In genomic region chr10:30111340-30111980, GRCh38 we compare ENCODE assay signal across 21 cellular contexts. TPM values are rescaled to one million over a fixed set of nuclear protein-coding genes. Genes with fewer than 3 reads are reported as not detected.
A peak's percentile ranks its signal among the peaks of the same experiment; 100 is the strongest.
DNase-seq lines count a peak whose midpoint lies in the region; ATAC-seq, FAIRE-seq and TF ChIP-seq lines count a peak whose summit lies in the region.
"Had no signal": no experiment of that assay in that cellular context is flagged by ENCODE, and none has a peak within 500 bp of the region (broad histone marks: within the 10 kb centered on the region; RNA-seq: fewer than 3 reads in every experiment).

No MANE protein-coding gene starts in this region.

- H3K36me3 ChIP-seq in A673 (ENCODE audit: insufficient read depth, low read length, poor library complexity, severe bottlenecking), result no peaks in the 10 kb centered on the region
- no peaks in the 10 kb centered on the region for H3K36me3 ChIP-seq in astrocyte (ENCODE audit: insufficient read depth, low read length)
- H3K36me3 ChIP-seq: neutrophil had no signal

- H3K9me3 ChIP-seq in A673 (ENCODE audit: low read depth, low read length, poor library complexity, severe bottlenecking) (no peaks in the 10 kb centered on the region), astrocyte (ENCODE audit: insufficient read depth, low read depth, low read length) (peaks cover 3% of the 10 kb centered on the region)
- H3K9me3 ChIP-seq: neutrophil had no signal

- CTCF ChIA-PET in A673 (lab: Charles Lee), result no interaction called here

- peak; percentile 73 for DNase-seq in A673 (ENCODE audit: low spot score)
- DNase-seq in HFFc6, result peak; percentile 72
- DNase-seq in astrocyte (ENCODE audit: low read depth), result peak; percentile 82
- DNase-seq in hepatic stellate cell (ENCODE audit: low spot score), result peak; percentile 62
- DNase-seq in SHP77 (lab: John Stamatoyannopoulos, UW), result no peak
- DNase-seq: activated CD4-positive, CD25-positive, alpha-beta regulatory T cell treated with anti-CD3 and anti-CD28 coated beads, Interleukin-2, amount 50 U/mL, for 72 hours; activated CD8-positive, alpha-beta memory T cell treated with anti-CD3 and anti-CD28 coated beads, Interleukin-2, amount 50 U/mL, for 4 hours; AML-193; DMS153; mesendoderm; NCI-H1417; NCI-H526; T-helper 17 cell had no signal

- H3K9ac ChIP-seq in astrocyte (ENCODE audit: low read length), result no peak overlapping the region

- H4K20me1 ChIP-seq in astrocyte (ENCODE audit: insufficient read depth, low read length), result no peaks in the 10 kb centered on the region

- H2AFZ ChIP-seq in astrocyte (ENCODE audit: low read depth, low read length), result no peak overlapping the region
- H2AFZ ChIP-seq: PC-9 had no signal

- H3K27me3 Mint-ChIP-seq in HFFc6 (ENCODE audit: insufficient read depth), result peaks cover 17% of the 10 kb centered on the region
- no peaks in the 10 kb centered on the region for H3K27me3 Mint-ChIP-seq in astrocyte (ENCODE audit: low read depth, unreplicated experiment)

- H3K27me3 ChIP-seq in A673 (replicated peaks; ENCODE audit: insufficient read depth, low read depth, low read length, poor library complexity) (no peaks in the 10 kb centered on the region), astrocyte (ENCODE audit: insufficient read depth, low read length) (peaks cover 9% of the 10 kb centered on the region)

- H3K4me1 Mint-ChIP-seq in HFFc6 (ENCODE audit: low read depth), result peaks cover 22% of the 10 kb centered on the region
- peaks cover 20% of the 10 kb centered on the region for H3K4me1 Mint-ChIP-seq in astrocyte (ENCODE audit: low read depth, unreplicated experiment)
- H3K4me1 Mint-ChIP-seq: T-helper 17 cell had no signal

- POLR2A ChIA-PET in A673 (lab: Charles Lee; ENCODE audit: low non-redundant PET), result no interaction called here

- H3K27ac ChIP-seq in A673 (ENCODE audit: low read depth, low read length, poor library complexity, severe bottlenecking) (peak overlapping the region; percentile 62), astrocyte (ENCODE audit: low read depth, low read length) (no peak overlapping the region)
- H3K27ac ChIP-seq: neutrophil, PC-9, skin epidermis had no signal

- intact Hi-C loops in A673 (cut with micrococcal nuclease; ENCODE audit: unreplicated experiment), result no loop called here

- no peaks in the 10 kb centered on the region; the same call in 1 of the 2 replicates for H3K9me3 Mint-ChIP-seq in HFFc6
- H3K9me3 Mint-ChIP-seq in astrocyte (ENCODE audit: unreplicated experiment), result peaks cover 5% of the 10 kb centered on the region

- FAIRE-seq in astrocyte (lab: Jason Lieb, UNC), result peak; percentile 75

- TF ChIP-seq CTCF in A673 (conservative IDR thresholded peaks at IDR 0.05; ENCODE audit: low read depth, low read length), result no peak
- no peak for TF ChIP-seq CTCF in HFFc6 (IDR thresholded peaks at IDR 0.05)
- TF ChIP-seq CTCF in astrocyte (IDR thresholded peaks at IDR 0.05; ENCODE audit: insufficient read depth, low read depth, low read length), result no peak

- no peak overlapping the region for H3K4me2 ChIP-seq in astrocyte (ENCODE audit: low read length)
- H3K4me2 ChIP-seq: PC-9 had no signal

- no peaks in the 10 kb centered on the region for H3K79me2 ChIP-seq in astrocyte (ENCODE audit: insufficient read depth, low read length)

- H3K27ac Mint-ChIP-seq in HFFc6 (peak overlapping the region; percentile 30), astrocyte (ENCODE audit: unreplicated experiment) (no peak overlapping the region)
- H3K27ac Mint-ChIP-seq: activated naive CD8-positive, alpha-beta T cell; T-helper 17 cell had no signal

- peaks cover 7% of the 10 kb centered on the region; the same call in 1 of the 2 replicates for H3K36me3 Mint-ChIP-seq in HFFc6 (ENCODE audit: low read depth)
- no peaks in the 10 kb centered on the region for H3K36me3 Mint-ChIP-seq in astrocyte (ENCODE audit: low read depth, unreplicated experiment)
- H3K36me3 Mint-ChIP-seq: activated naive CD8-positive, alpha-beta T cell had no signal

- H3K4me3 ChIP-seq in A673 (ENCODE audit: low read depth, low read length, poor library complexity, severe bottlenecking) (no peak overlapping the region), astrocyte (ENCODE audit: insufficient read depth, low read depth, low read length) (no peak overlapping the region)
- H3K4me3 ChIP-seq: PC-9, skin epidermis had no signal

- H3K4me3 Mint-ChIP-seq in HFFc6 (no peak overlapping the region), astrocyte (ENCODE audit: unreplicated experiment) (no peak overlapping the region)
- H3K4me3 Mint-ChIP-seq: activated naive CD8-positive, alpha-beta T cell; T-helper 17 cell had no signal

- H3K4me1 ChIP-seq in A673 (ENCODE audit: insufficient read depth, low read length, poor library complexity, severe bottlenecking) (peaks cover 15% of the 10 kb centered on the region), astrocyte (ENCODE audit: insufficient read depth, low read length) (peaks cover 11% of the 10 kb centered on the region)

- ATAC-seq in HG02623 (IDR thresholded peaks at IDR 0.05; ENCODE audit: unreplicated experiment), result no peak
- ATAC-seq in GM18502 (IDR thresholded peaks at IDR 0.05; ENCODE audit: poor library complexity, unreplicated experiment), result no peak
- ATAC-seq in GM21529 (IDR thresholded peaks at IDR 0.05; ENCODE audit: unreplicated experiment), result no peak
- ATAC-seq: esophagus mucosa, T-helper 17 cell had no signal

- BruUV-seq in A673 (replicated peaks; lab: Mats Ljungman, UMichigan), result no TSS peak

RNA-seq across cellular contexts. Expression of gene JCAD, which starts 52.1 kb away (rescaled TPM):
- total RNA-seq in A673 (2021), result 62.0 and 65.8 TPM in 2 replicates
- total RNA-seq in HFFc6 (2021; fragmentation: NEBNext Ultra II Directional; extraction: Animal tissue kit (Norgen Biotek cat#: 25700)), result 10 to 100 TPM; 27.7 to 54.4 (median 46.6) TPM
- total RNA-seq in astrocyte, result 27.3 and 29.0 TPM in 2 replicates

Comparison
In these comparisons a context has a peak if more than half of its experiments do, and no peak if none do; other contexts are left out.
1. DNase-seq: peak in A673 (single experiment), HFFc6 (single experiment), astrocyte (single experiment) and hepatic stellate cell (single experiment); none in SHP77 (0 of 2).